1 cellular context compared by ENCODE assay signal in genomic region chr1:225974454-225974853, GRCh38.
TF ChIP-seq lines count a peak whose summit lies in the region.

No MANE protein-coding gene starts in this region.

TF ChIP-seq in K562, 482 proteins besides CTCF, POLR2A, EP300 and RAD21 (continued from another document):
- TF ChIP-seq ZNF511 (CRISPR knock-in tag; IDR thresholded peaks at IDR 0.05): no peak
- TF ChIP-seq MTA1 (IDR thresholded peaks at IDR 0.05; ENCODE audit: borderline replicate concordance): no peak
- TF ChIP-seq ZNF121 (CRISPR knock-in tag; conservative IDR thresholded peaks at IDR 0.05): no peak
- TF ChIP-seq ZNF398 (CRISPR knock-in tag; IDR thresholded peaks at IDR 0.05): no peak
- TF ChIP-seq ZBTB33 (CRISPR knock-in tag; IDR thresholded peaks at IDR 0.05): peak; percentile 96
- TF ChIP-seq CREM (IDR thresholded peaks at IDR 0.05; ENCODE audit: low read depth): no peak
- TF ChIP-seq ZNF707 (CRISPR knock-in tag; conservative IDR thresholded peaks at IDR 0.05): no peak
- TF ChIP-seq ZFP30 (CRISPR knock-in tag; IDR thresholded peaks at IDR 0.05; ENCODE audit: borderline replicate concordance): no peak
- no peak for TF ChIP-seq RUNX1 (IDR thresholded peaks at IDR 0.05; ENCODE audit: low read depth)
- TF ChIP-seq ZNF77 (CRISPR knock-in tag; IDR thresholded peaks at IDR 0.05): no peak
TF ChIP-seq in K562: peak in this region for 7.
